In genomic region chr19:35025969-35026368, GRCh38 we compare ENCODE assay signal across 26 cellular contexts. TPM values are rescaled to one million over a fixed set of nuclear protein-coding genes. Genes with fewer than 3 reads are reported as not detected.
DNase-seq lines count a peak whose midpoint lies in the region; ATAC-seq, FAIRE-seq and TF ChIP-seq lines count a peak whose summit lies in the region.
"Had no signal": no experiment of that assay in that cellular context is flagged by ENCODE, and none has a peak within 500 bp of the region (broad histone marks: within the 10 kb centered on the region; RNA-seq: fewer than 3 reads in every experiment).

No MANE protein-coding gene starts in this region.

- H3K4me2 ChIP-seq in osteoblast (ENCODE audit: insufficient read depth, low read length): no peak overlapping the region
- H3K4me2 ChIP-seq: A549; BLaER1 treated with 17β-estradiol and CSF1 and Interleukin-3, amounts not matched to agents 10 nM and 100 nM; GM23338 had no signal

- no peak overlapping the region for H2AFZ ChIP-seq in osteoblast (ENCODE audit: low read length)
- H2AFZ ChIP-seq: GM23338 had no signal

- CTCF ChIA-PET in HEK293 (lab: Yijun Ruan, JAX): interaction anchor here (0.6 to 5.1 kb wide), 7 partner anchors 19 to 116 kb away, joined by 5 to 57 read pairs (median 5); no protein-coding TSS in a partner anchor

- intact Hi-C loops in Right ventricle myocardium superior (cut with DNase I): no loop called here
- intact Hi-C loops in left ventricle myocardium superior (cut with micrococcal nuclease): no loop called here
- intact Hi-C loops in pancreas (cut with DNase I): no loop called here

- H3K79me2 ChIP-seq in osteoblast (ENCODE audit: insufficient read depth, low read length): no peaks in the 10 kb centered on the region

- H3K36me3 ChIP-seq in HEK293 (ENCODE audit: control insufficient read depth in 2 of 2, insufficient read depth in 1 of 2, low read length in 2 of 2) (peaks cover 75 to 77% of the 10 kb centered on the region in 2 experiments), WERI-Rb-1 (peaks cover 64% of the 10 kb centered on the region), osteoblast (ENCODE audit: insufficient read depth, low read length) (peaks cover 42% of the 10 kb centered on the region), pancreas (peaks cover 0 to 27% (median 27%) of the 10 kb centered on the region in 3 donors)

- FAIRE-seq in pancreas (lab: Jason Lieb, UNC): no peak
- FAIRE-seq: D721Med, GM12878, GM18507, H54 had no signal

- H3K27ac ChIP-seq in HEK293 (ENCODE audit: extremely low read depth, low read depth, low read length) (no peak overlapping the region), WERI-Rb-1 (peak overlapping the region; percentile 68), osteoblast (ENCODE audit: low read depth, low read length) (no peak overlapping the region), pancreas (no peak overlapping the region)
- H3K27ac ChIP-seq: BLaER1 treated with 17β-estradiol and CSF1 and Interleukin-3, amounts not matched to agents 10 nM and 100 nM had no signal

- peaks cover 8% of the 10 kb centered on the region for H3K4me1 ChIP-seq in HEK293 (ENCODE audit: control insufficient read depth, insufficient read depth, low read length)
- peaks cover 5% of the 10 kb centered on the region for H3K4me1 ChIP-seq in osteoblast (ENCODE audit: insufficient read depth, low read length)
- peaks cover 0 to 4% (median 0%) of the 10 kb centered on the region in 3 donors for H3K4me1 ChIP-seq in pancreas
- H3K4me1 ChIP-seq: BE2C, HAP-1 had no signal

- H3K4me3 ChIP-seq in HEK293 (ENCODE audit: low read depth, low read length) (no peak overlapping the region), WERI-Rb-1 (ENCODE audit: low read depth, low read length) (no peak overlapping the region), osteoblast (ENCODE audit: insufficient read depth, low read length) (no peak overlapping the region), pancreas (no peak overlapping the region)
- H3K4me3 ChIP-seq: A549; BLaER1 treated with 17β-estradiol and CSF1 and Interleukin-3, amounts not matched to agents 10 nM and 100 nM; GM12878; GM23338; HAP-1 had no signal

- H3K27me3 ChIP-seq in WERI-Rb-1 (ENCODE audit: insufficient read depth, low read depth, severe bottlenecking) (no peaks in the 10 kb centered on the region), osteoblast (ENCODE audit: insufficient read depth, low read length) (no peaks in the 10 kb centered on the region), pancreas (no peaks in the 10 kb centered on the region)

- DNase-seq in Right ventricle myocardium superior: peak; percentile 15
- no peak for DNase-seq in left ventricle myocardium superior
- DNase-seq in WERI-Rb-1: no peak
- peak; percentile 45 for DNase-seq in osteoblast (ENCODE audit: insufficient read length, low spot score, missing footprints)
- no peak for DNase-seq in pancreas
- DNase-seq: 8988T; ACHN; AML-193; BE2C; CD4-positive, alpha-beta T cell; CD8-positive, alpha-beta memory T cell; DMS 273 treated with DMSO at 0.1 percent for 48 hours; DMS79; EL; GDM1 had no signal

- no peaks in the 10 kb centered on the region for H4K20me1 ChIP-seq in osteoblast (ENCODE audit: insufficient read depth, low read length)

- H3K9me3 ChIP-seq in HEK293 (ENCODE audit: control insufficient read depth, insufficient read depth, low read depth, low read length) (no peaks in the 10 kb centered on the region), WERI-Rb-1 (ENCODE audit: severe bottlenecking) (no peaks in the 10 kb centered on the region), osteoblast (ENCODE audit: low read depth, low read length) (no peaks in the 10 kb centered on the region), pancreas (no peaks in the 10 kb centered on the region)
- H3K9me3 ChIP-seq: A549; BE2C; BLaER1 treated with 17β-estradiol and CSF1 and Interleukin-3, amounts not matched to agents 10 nM and 100 nM; HAP-1 had no signal

- TF ChIP-seq CTCF in HEK293 (tag by site-specific recombination; IDR thresholded peaks at IDR 0.05) (no peak), WERI-Rb-1 (IDR thresholded peaks at IDR 0.05; ENCODE audit: low read depth, low read length) (no peak), osteoblast (IDR thresholded peaks at IDR 0.05; ENCODE audit: extremely low read depth, low read depth, low read length) (no peak), pancreas (IDR thresholded peaks at IDR 0.05) (no peak)

- POLR2A ChIA-PET in HEK293 (lab: Yijun Ruan, JAX): interaction anchor here (0.6 to 2.4 kb wide), 5 partner anchors 11 to 61 kb away, joined by 3 to 9 read pairs (median 3); no protein-coding TSS in a partner anchor

- 92% methylated on average over 21 of the region's 21 CpGs for WGBS in pancreas, 2 donors

- no peak for ATAC-seq in Right ventricle myocardium superior (ENCODE audit: poor library complexity)
- ATAC-seq in left ventricle myocardium superior: no peak
- no peak for ATAC-seq in pancreas
- no peak for ATAC-seq in HG02678 (IDR thresholded peaks at IDR 0.05; ENCODE audit: unreplicated experiment)
- ATAC-seq: A549, GM12878, GM23338 had no signal

TF ChIP-seq in HEK293, 187 proteins besides CTCF, POLR2A, EP300 and RAD21:
- TF ChIP-seq HOXD13 (CRISPR knock-in tag; IDR thresholded peaks at IDR 0.05; ENCODE audit: borderline replicate concordance) (no peak), ZNF26 (tag by site-specific recombination; IDR thresholded peaks at IDR 0.05) (no peak), ZNF707 (tag by site-specific recombination; IDR thresholded peaks at IDR 0.05) (no peak), GLIS2 (tag by site-specific recombination; IDR thresholded peaks at IDR 0.05) (peak; percentile 38)
- TF ChIP-seq, protein P1, sequence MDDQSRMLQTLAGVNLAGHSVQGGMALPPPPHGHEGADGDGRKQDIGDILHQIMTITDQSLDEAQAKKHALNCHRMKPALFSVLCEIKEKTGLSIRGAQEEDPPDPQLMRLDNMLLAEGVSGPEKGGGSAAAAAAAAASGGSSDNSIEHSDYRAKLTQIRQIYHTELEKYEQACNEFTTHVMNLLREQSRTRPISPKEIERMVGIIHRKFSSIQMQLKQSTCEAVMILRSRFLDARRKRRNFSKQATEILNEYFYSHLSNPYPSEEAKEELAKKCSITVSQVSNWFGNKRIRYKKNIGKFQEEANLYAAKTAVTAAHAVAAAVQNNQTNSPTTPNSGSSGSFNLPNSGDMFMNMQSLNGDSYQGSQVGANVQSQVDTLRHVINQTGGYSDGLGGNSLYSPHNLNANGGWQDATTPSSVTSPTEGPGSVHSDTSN (CRISPR knock-in tag; IDR thresholded peaks at IDR 0.05): no peak
TF ChIP-seq in HEK293: peak in this region for 1.

RNA-seq across cellular contexts. Expression of gene SCN1B, which starts 4.3 kb away (rescaled TPM):
- total RNA-seq in Right ventricle myocardium superior: 48.2 TPM
- 45.7 TPM for total RNA-seq in left ventricle myocardium superior
- 4.7 and 5.6 TPM in 2 replicates for total RNA-seq in osteoblast
- 10 to 100 TPM in 1 of 6 donors, 1 to 10 TPM in 5; 2.9 to 11.0 (median 4.4) TPM for total RNA-seq in pancreas
- 10 to 100 TPM; 14.0 to 15.1 TPM for polyA plus RNA-seq in pancreas

RNA-seq across cellular contexts. Expression of gene HPN, which starts 15.6 kb away (rescaled TPM):
- total RNA-seq in Right ventricle myocardium superior (5.6 TPM), left ventricle myocardium superior (9.8 TPM), osteoblast (under 0.01 and 0.29 TPM in 2 replicates), pancreas (100 to 1,000 TPM in 4 of 6 donors, 10 to 100 TPM in 2; 93.0 to 146 (median 118) TPM)
- 100 to 1,000 TPM; 208 to 238 TPM for polyA plus RNA-seq in pancreas
- total RNA-seq: CD4-positive, alpha-beta T cell; CD8-positive, alpha-beta memory T cell had no signal
- polyA plus RNA-seq: CD14-positive monocyte had no signal

RNA-seq across cellular contexts. Expression of gene GRAMD1A, which starts 25.8 kb away (rescaled TPM):
- total RNA-seq in Right ventricle myocardium superior (25.5 TPM), left ventricle myocardium superior (30.6 TPM), osteoblast (29.7 and 33.6 TPM in 2 replicates), pancreas (10 to 100 TPM; 47.3 to 97.2 (median 87.4) TPM)
- 100 to 1,000 TPM in 1 of 2 donors, 10 to 100 TPM in 1; 49.7 to 137 TPM for polyA plus RNA-seq in pancreas

Comparison
In these comparisons a context has a peak if more than half of its experiments do, and no peak if none do; other contexts are left out.
1. DNase-seq: peak in Right ventricle myocardium superior (single experiment) and osteoblast (single experiment); none in left ventricle myocardium superior (single experiment), WERI-Rb-1 (single experiment) and pancreas (0 of 6).